ENCODE assay signal across 20 cellular contexts in genomic region chr12:118183711-118184110, GRCh38. TPM values are rescaled to one million over a fixed set of nuclear protein-coding genes. Genes with fewer than 3 reads are reported as not detected.
DNase-seq lines count a peak whose midpoint lies in the region; ATAC-seq, FAIRE-seq and TF ChIP-seq lines count a peak whose summit lies in the region.
"Had no signal": no experiment of that assay in that cellular context is flagged by ENCODE, and none has a peak within 500 bp of the region (broad histone marks: within the 10 kb centered on the region; RNA-seq: fewer than 3 reads in every experiment).

No MANE protein-coding gene starts in this region.

- H2AFZ ChIP-seq in endothelial cell of umbilical vein (ENCODE audit: low read depth, low read length), result no peak overlapping the region

- POLR2A ChIA-PET in endothelial cell of umbilical vein (lab: Charles Lee), result interaction anchor here (0.6 to 1.2 kb wide), 2 partner anchors 19 to 189 kb away, joined by 4 read pairs; partner anchors contain the start of gene TAOK3

- H3K9ac ChIP-seq in endothelial cell of umbilical vein (replicated peaks; ENCODE audit: extremely low read depth, insufficient read depth, low read length), result no peak overlapping the region
- H3K9ac ChIP-seq: KMS-11 had no signal

- FAIRE-seq in endothelial cell of umbilical vein (lab: Jason Lieb, UNC) (peak; percentile 54), small intestine (lab: Jason Lieb, UNC) (no peak)
- FAIRE-seq: TTC549 had no signal

- H3K27me3 ChIP-seq in endothelial cell of umbilical vein (ENCODE audit: control insufficient read depth in 2 of 2, insufficient read depth in 2 of 2, low read length in 2 of 2) (no peaks in the 10 kb centered on the region), small intestine (ENCODE audit: control insufficient read depth in 2 of 2, insufficient read depth in 2 of 2, low read length in 2 of 2) (no peaks in the 10 kb centered on the region), gastroesophageal sphincter (no peaks in the 10 kb centered on the region)
- H3K27me3 ChIP-seq: esophagus muscularis mucosa, thyroid gland had no signal

- H3K79me2 ChIP-seq in endothelial cell of umbilical vein (ENCODE audit: control insufficient read depth, insufficient read depth, low read length), result no peaks in the 10 kb centered on the region

- dilution Hi-C loops in endothelial cell of umbilical vein (cut with MboI; ENCODE audit: extremely low pct_ligation_motif_present, low sequenced_read_pairs), result no loop called here

- no peak for ATAC-seq in gastroesophageal sphincter

- peak overlapping the region; percentile 25 for H3K27ac ChIP-seq in endothelial cell of umbilical vein (ENCODE audit: insufficient read depth, low read depth, low read length)
- no peak overlapping the region for H3K27ac ChIP-seq in small intestine (ENCODE audit: low read depth in 1 of 2, low read length in 1 of 2)
- no peak overlapping the region for H3K27ac ChIP-seq in gastroesophageal sphincter
- H3K27ac ChIP-seq: esophagus muscularis mucosa, KMS-11, thyroid gland had no signal

- no peaks in the 10 kb centered on the region for H4K20me1 ChIP-seq in endothelial cell of umbilical vein (replicated peaks; ENCODE audit: control insufficient read depth, extremely low read depth, insufficient read depth, low read length)

- TF ChIP-seq CTCF in endothelial cell of umbilical vein (IDR thresholded peaks at IDR 0.05; ENCODE audit: extremely low read depth in 1 of 2, insufficient read depth in 1 of 2, low read depth in 1 of 2, low read length in 2 of 2) (no peak), gastroesophageal sphincter (IDR thresholded peaks at IDR 0.05) (no peak)

- TF ChIP-seq POLR2A in endothelial cell of umbilical vein (IDR thresholded peaks at IDR 0.05; ENCODE audit: low read depth, low read length) (no peak), gastroesophageal sphincter (IDR thresholded peaks at IDR 0.05) (no peak)

- H3K4me2 ChIP-seq in endothelial cell of umbilical vein (ENCODE audit: insufficient read depth, low read length), result peak overlapping the region; percentile 74
- H3K4me2 ChIP-seq: KMS-11 had no signal

- H3K9me3 ChIP-seq in endothelial cell of umbilical vein (replicated peaks; ENCODE audit: control insufficient read depth, insufficient read depth, low read length) (no peaks in the 10 kb centered on the region), small intestine (ENCODE audit: control insufficient read depth, low read depth) (no peaks in the 10 kb centered on the region), gastroesophageal sphincter (no peaks in the 10 kb centered on the region)
- H3K9me3 ChIP-seq: esophagus muscularis mucosa, thyroid gland had no signal

- intact Hi-C loops in endothelial cell of umbilical vein (cut with micrococcal nuclease), result loop anchor here (2.0 to 5.0 kb wide), 2 partner anchors 63 to 79 kb away; no protein-coding TSS in a partner anchor

- H3K36me3 ChIP-seq in endothelial cell of umbilical vein (ENCODE audit: control insufficient read depth in 2 of 2, extremely low read depth in 1 of 2, insufficient read depth in 2 of 2, low read length in 2 of 2) (peaks cover 0 to 2% of the 10 kb centered on the region in 2 experiments), small intestine (ENCODE audit: control insufficient read depth in 2 of 2, insufficient read depth in 2 of 2, low read length in 2 of 2) (peaks cover 4% of the 10 kb centered on the region in 2 donors), gastroesophageal sphincter (peaks cover 0 to 28% of the 10 kb centered on the region in 2 donors)

- H3K9me1 ChIP-seq in endothelial cell of umbilical vein (replicated peaks; ENCODE audit: control insufficient read depth, extremely low read depth, insufficient read depth, low read length), result no peaks in the 10 kb centered on the region

- no TSS peak for BruUV-seq in endothelial cell of umbilical vein (replicated peaks; lab: Mats Ljungman, UMichigan)

- H3K4me1 ChIP-seq in endothelial cell of umbilical vein (ENCODE audit: control insufficient read depth, extremely low read depth, insufficient read depth, low read length) (peaks cover 33% of the 10 kb centered on the region), small intestine (ENCODE audit: control insufficient read depth in 2 of 2, insufficient read depth in 1 of 2, low read depth in 1 of 2, low read length in 1 of 2) (peaks cover 3 to 4% of the 10 kb centered on the region in 2 donors), gastroesophageal sphincter (peaks cover 4 to 51% (median 9%) of the 10 kb centered on the region in 3 donors)

- CTCF ChIA-PET in endothelial cell of umbilical vein (lab: Charles Lee), result interaction anchor here (0.9 to 8.2 kb wide), 13 partner anchors 8 to 218 kb away, joined by 3 to 262 read pairs (median 4); partner anchors contain the start of genes SUDS3 and TAOK3

- peak; percentile 9 for DNase-seq in NCI-H2196 (lab: John Stamatoyannopoulos, UW; ENCODE audit: unreplicated experiment)
- DNase-seq in NCI-H2196 treated with DMSO at 0.1 percent for 48 hours (lab: John Stamatoyannopoulos, UW; ENCODE audit: unreplicated experiment), result no peak
- peak; percentile 25 for DNase-seq in NCI-H226
- DNase-seq in endothelial cell of umbilical vein (ENCODE audit: low read depth, low spot score), result peak; percentile 63
- peak; percentile 14 for DNase-seq in small intestine
- DNase-seq in activated CD4-positive, alpha-beta T cell treated with anti-CD3 and anti-CD28 coated beads, Interleukin-2, amount 50 U/mL, for 1 hour, result no peak
- no peak for DNase-seq in glomerular visceral epithelial cell (ENCODE audit: extremely low spot score)
- DNase-seq: 8988T; activated CD4-positive, alpha-beta T cell treated with anti-CD3 and anti-CD28 coated beads, Interleukin-2, amount 50 U/mL, for 4 hours; activated T-cell treated with anti-CD3 and anti-CD28 coated beads, Interleukin-2, amount 50 U/mL, for 48 hours; DMS79; NCI-H2227 treated with DMSO at 0.1 percent for 48 hours; occipital lobe; stimulated activated CD4-positive, alpha-beta T cell treated with anti-CD3 and anti-CD28 coated beads, Interleukin-4, amount 100 ng/mL, for 24 hours; stimulated activated CD8-positive, alpha-beta memory T cell treated with anti-CD3 and anti-CD28 coated beads, Interleukin-4, amount 100 ng/mL, for 48 hours; thyroid gland had no signal

- H3K4me3 ChIP-seq in endothelial cell of umbilical vein (replicated peaks in 1 of 3; ENCODE audit: insufficient read depth in 1 of 3, low read depth in 1 of 3, low read length in 3 of 3) (no peak overlapping the region), small intestine (ENCODE audit: low read depth in 1 of 2, low read length in 2 of 2) (no peak overlapping the region), gastroesophageal sphincter (no peak overlapping the region)
- H3K4me3 ChIP-seq: esophagus muscularis mucosa, thyroid gland had no signal

- TF ChIP-seq EP300 in gastroesophageal sphincter (IDR thresholded peaks at IDR 0.05), result no peak

TF ChIP-seq in endothelial cell of umbilical vein, 7 proteins besides CTCF, POLR2A, EP300 and RAD21:
- TF ChIP-seq JUN (IDR thresholded peaks at IDR 0.05; ENCODE audit: borderline replicate concordance, insufficient read depth, insufficient read length, low read depth), result peak; percentile 17
- TF ChIP-seq MAX (IDR thresholded peaks at IDR 0.05; ENCODE audit: insufficient read depth, insufficient read length), result no peak

RNA-seq across cellular contexts. Expression of gene PEBP1, which starts 47.8 kb away (rescaled TPM):
- total RNA-seq in endothelial cell of umbilical vein (146 and 185 TPM in 2 replicates), gastroesophageal sphincter (100 to 1,000 TPM; 294 to 370 (median 337) TPM)
- polyA plus RNA-seq in endothelial cell of umbilical vein (236 and 261 TPM in 2 replicates), small intestine (1,000 to 10,000 TPM in 2 of 3 donors, 100 to 1,000 TPM in 1; 457 to 2,607 (median 1,131) TPM)
- polyA plus RNA-seq in endothelial cell of umbilical vein (2011; cell fraction: cytosol; rRNA removed), result 147 and 185 TPM in 2 replicates
- 69.6 and 80.2 TPM in 2 replicates for polyA plus RNA-seq in endothelial cell of umbilical vein (2011; cell fraction: nucleus; rRNA removed)
- 191 and 195 TPM in 2 replicates for polyA plus RNA-seq in endothelial cell of umbilical vein (2012)
- 101 and 102 TPM in 2 replicates for polyA minus RNA-seq in endothelial cell of umbilical vein
- 108 TPM for polyA minus RNA-seq in endothelial cell of umbilical vein (2011; cell fraction: cytosol; rRNA and poly(A)+ RNA removed)
- 14.6 and 16.9 TPM in 2 replicates for polyA minus RNA-seq in endothelial cell of umbilical vein (2011; cell fraction: nucleus; rRNA and poly(A)+ RNA removed)

Comparison
In these comparisons a context has a peak if more than half of its experiments do, and no peak if none do; other contexts are left out.
1. DNase-seq: peak in NCI-H2196 (single experiment), NCI-H226 (single experiment), endothelial cell of umbilical vein (single experiment) and small intestine (single experiment); none in NCI-H2196 treated with DMSO at 0.1 percent for 48 hours (single experiment), activated CD4-positive, alpha-beta T cell treated with anti-CD3 and anti-CD28 coated beads, Interleukin-2, amount 50 U/mL, for 1 hour (single experiment) and glomerular visceral epithelial cell (single experiment).